11 cellular contexts compared by ENCODE assay signal in genomic region chr4:90293320-90293719, GRCh38.
A peak's percentile ranks its signal among the peaks of the same experiment; 100 is the strongest.
DNase-seq lines count a peak whose midpoint lies in the region; ATAC-seq and TF ChIP-seq lines count a peak whose summit lies in the region.
"Had no signal": no experiment of that assay in that cellular context is flagged by ENCODE, and none has a peak within 500 bp of the region (broad histone marks: within the 10 kb centered on the region; RNA-seq: fewer than 3 reads in every experiment).

No MANE protein-coding gene starts in this region.

- H3K27ac Mint-ChIP-seq in endodermal cell (no peak overlapping the region), neural progenitor cell (no peak overlapping the region)
- H3K27ac Mint-ChIP-seq: activated CD4-positive, alpha-beta T cell treated with anti-CD3 and anti-CD28 coated beads, Interleukin-2, amount 10 ng/mL, durations not matched to agents 7 days and 5 days; immature natural killer cell had no signal

- H3K4me3 Mint-ChIP-seq in endodermal cell = no peak overlapping the region
- H3K4me3 Mint-ChIP-seq in neural progenitor cell = no peak overlapping the region
- H3K4me3 Mint-ChIP-seq in activated T-cell treated with anti-CD3 and anti-CD28 coated beads, Interleukin-2, amount 50 U/mL, for 4 hours = no peak overlapping the region
- H3K4me3 Mint-ChIP-seq: activated CD4-positive, alpha-beta T cell treated with anti-CD3 and anti-CD28 coated beads, Interleukin-2, amount 10 ng/mL, durations not matched to agents 7 days and 5 days; immature natural killer cell had no signal

- DNase-seq in DMS153 treated with DMSO at 0.1 percent for 48 hours (lab: John Stamatoyannopoulos, UW; ENCODE audit: unreplicated experiment) (peak; percentile 5), DMS153 (lab: John Stamatoyannopoulos, UW) (no peak), NAMALWA (ENCODE audit: low spot score) (peak; percentile 6), endodermal cell (no peak), neural progenitor cell (ENCODE audit: low spot score) (no peak), NCI-H2029 treated with DMSO at 0.1 percent for 48 hours (lab: John Stamatoyannopoulos, UW) (no peak)
- no peak for DNase-seq in activated T-cell treated with anti-CD3 and anti-CD28 coated beads, Interleukin-2, amount 50 U/mL, for 4 hours
- DNase-seq: 8988T; activated CD4-positive, alpha-beta T cell treated with anti-CD3 and anti-CD28 coated beads, Interleukin-2, amount 10 ng/mL, durations not matched to agents 7 days and 5 days; immature natural killer cell had no signal

- H3K36me3 Mint-ChIP-seq in endodermal cell (ENCODE audit: low read depth) (no peaks in the 10 kb centered on the region), neural progenitor cell (no peaks in the 10 kb centered on the region)
- no peaks in the 10 kb centered on the region for H3K36me3 Mint-ChIP-seq in activated T-cell treated with anti-CD3 and anti-CD28 coated beads, Interleukin-2, amount 50 U/mL, for 4 hours (ENCODE audit: insufficient read depth)
- H3K36me3 Mint-ChIP-seq: immature natural killer cell had no signal

- H3K9ac ChIP-seq in endodermal cell (ENCODE audit: extremely low read depth, low read length, poor library complexity, severe bottlenecking) (no peak overlapping the region), neural progenitor cell (no peak overlapping the region)

- H3K9me3 ChIP-seq in endodermal cell (ENCODE audit: control insufficient read depth, low read length) = no peaks in the 10 kb centered on the region
- H3K9me3 ChIP-seq in neural progenitor cell (ENCODE audit: low read depth) = no peaks in the 10 kb centered on the region

- H3F3A ChIP-seq in neural progenitor cell (ENCODE audit: low read depth) = no peaks in the 10 kb centered on the region

- H3K9me3 Mint-ChIP-seq in endodermal cell (no peaks in the 10 kb centered on the region), neural progenitor cell (no peaks in the 10 kb centered on the region)
- H3K9me3 Mint-ChIP-seq in activated T-cell treated with anti-CD3 and anti-CD28 coated beads, Interleukin-2, amount 50 U/mL, for 4 hours = no peaks in the 10 kb centered on the region
- H3K9me3 Mint-ChIP-seq: activated CD4-positive, alpha-beta T cell treated with anti-CD3 and anti-CD28 coated beads, Interleukin-2, amount 10 ng/mL, durations not matched to agents 7 days and 5 days had no signal

- H3K79me2 ChIP-seq in neural progenitor cell (ENCODE audit: low read depth) = no peaks in the 10 kb centered on the region

- WGBS in endodermal cell (ENCODE audit: insufficient coverage in 1 of 2, insufficient read length in 1 of 2), 2 experiments = no CpG with 5 or more reads among the region's 2 CpGs

- H3K27me3 ChIP-seq in endodermal cell (ENCODE audit: control insufficient read depth, insufficient read depth, low read length, poor library complexity, severe bottlenecking) = no peaks in the 10 kb centered on the region
- H3K27me3 ChIP-seq in neural progenitor cell = no peaks in the 10 kb centered on the region

- no peaks in the 10 kb centered on the region for H4K20me1 ChIP-seq in neural progenitor cell (ENCODE audit: low read depth)

- TF ChIP-seq CTCF in endodermal cell (conservative IDR thresholded peaks at IDR 0.05) (peak; percentile 86), neural progenitor cell (IDR thresholded peaks at IDR 0.05) (peak; percentile 70)

- H3K27me3 Mint-ChIP-seq in endodermal cell (ENCODE audit: insufficient read depth) = no peaks in the 10 kb centered on the region
- H3K27me3 Mint-ChIP-seq in neural progenitor cell (ENCODE audit: insufficient read depth, low read depth) = no peaks in the 10 kb centered on the region
- no peaks in the 10 kb centered on the region for H3K27me3 Mint-ChIP-seq in activated T-cell treated with anti-CD3 and anti-CD28 coated beads, Interleukin-2, amount 50 U/mL, for 4 hours (ENCODE audit: low read depth)

- H3K27ac ChIP-seq in endodermal cell (ENCODE audit: low read depth, low read length) (no peak overlapping the region), neural progenitor cell (no peak overlapping the region)

- no peak overlapping the region for H3K4me3 ChIP-seq in endodermal cell (ENCODE audit: low read length)
- no peak overlapping the region for H3K4me3 ChIP-seq in neural progenitor cell

- H3K36me3 ChIP-seq in endodermal cell (ENCODE audit: control insufficient read depth, insufficient read depth, low read length) (no peaks in the 10 kb centered on the region), neural progenitor cell (no peaks in the 10 kb centered on the region)

- no peak overlapping the region for H3K4me2 ChIP-seq in neural progenitor cell

- no peak overlapping the region for H2AFZ ChIP-seq in neural progenitor cell (replicated peaks)

- H3K4me1 ChIP-seq in endodermal cell (ENCODE audit: control insufficient read depth, insufficient read depth, low read length) = peaks cover 9% of the 10 kb centered on the region
- H3K4me1 ChIP-seq in neural progenitor cell = no peaks in the 10 kb centered on the region

- H3K4me1 Mint-ChIP-seq in endodermal cell (peaks cover 5% of the 10 kb centered on the region), neural progenitor cell (no peaks in the 10 kb centered on the region)
- no peaks in the 10 kb centered on the region for H3K4me1 Mint-ChIP-seq in activated T-cell treated with anti-CD3 and anti-CD28 coated beads, Interleukin-2, amount 50 U/mL, for 4 hours (ENCODE audit: low read depth)
- H3K4me1 Mint-ChIP-seq: activated CD4-positive, alpha-beta T cell treated with anti-CD3 and anti-CD28 coated beads, Interleukin-2, amount 10 ng/mL, durations not matched to agents 7 days and 5 days; immature natural killer cell had no signal

- no peak for ATAC-seq in activated T-cell treated with anti-CD3 and anti-CD28 coated beads, Interleukin-2, amount 50 U/mL, for 4 hours
- no peak for ATAC-seq in HG03097 (IDR thresholded peaks at IDR 0.05; ENCODE audit: low FRiP score, unreplicated experiment)

Comparison
In these comparisons a context has a peak if more than half of its experiments do, and no peak if none do; other contexts are left out.
1. DNase-seq: peak in DMS153 treated with DMSO at 0.1 percent for 48 hours (single experiment) and NAMALWA (single experiment); none in DMS153 (single experiment), endodermal cell (single experiment), neural progenitor cell (single experiment), activated T-cell treated with anti-CD3 and anti-CD28 coated beads, Interleukin-2, amount 50 U/mL, for 4 hours (single experiment) and NCI-H2029 treated with DMSO at 0.1 percent for 48 hours (single experiment).